ENCODE assay signal across 19 cellular contexts in the genomic region with DNA sequence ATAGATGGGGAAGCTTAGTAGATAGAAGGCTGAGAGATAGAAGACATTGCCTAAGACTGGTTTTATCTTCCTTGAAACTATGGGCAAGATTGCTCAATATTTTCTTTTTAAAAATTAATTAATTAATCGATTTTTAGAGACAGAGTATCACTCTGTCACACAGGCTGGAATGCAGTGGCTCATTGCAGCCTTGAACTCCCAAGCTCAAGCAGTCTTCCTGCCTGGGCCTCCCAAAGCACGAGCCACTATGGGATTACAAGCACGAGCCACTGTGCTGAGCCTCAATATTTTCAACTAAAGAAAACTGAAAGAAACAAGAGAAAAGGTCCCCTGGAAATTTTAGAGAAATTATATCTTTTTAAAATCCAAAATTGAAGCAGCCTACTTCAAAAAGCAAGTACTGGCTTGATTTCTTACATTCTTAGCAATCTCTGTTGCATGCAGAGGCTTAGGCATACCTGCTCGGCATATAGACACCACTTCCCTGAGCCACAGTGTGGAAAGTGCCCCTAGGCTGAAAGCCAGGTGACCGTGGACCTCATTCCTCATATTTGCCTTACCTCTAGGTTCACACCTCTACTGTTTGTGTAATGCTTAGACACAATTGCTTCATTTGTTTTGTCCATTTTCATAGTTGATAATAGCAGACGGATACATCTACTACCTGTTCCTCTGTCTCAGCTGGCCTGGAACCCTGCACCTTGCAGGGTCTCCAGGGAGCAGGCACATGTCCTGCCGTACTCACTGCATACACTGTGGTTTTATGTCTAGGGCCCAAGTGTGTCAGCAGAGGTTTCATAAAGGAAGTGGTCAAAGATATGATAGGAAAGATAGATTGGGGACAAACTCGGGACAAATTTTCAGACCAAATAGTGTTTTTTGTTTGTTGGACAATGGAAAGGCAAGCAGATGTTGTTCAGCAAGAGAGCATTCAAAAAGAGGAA.
DNase-seq lines count a peak whose midpoint lies in the region; ATAC-seq and TF ChIP-seq lines count a peak whose summit lies in the region.
"Had no signal": no experiment of that assay in that cellular context is flagged by ENCODE, and none has a peak within 500 bp of the region (broad histone marks: within the 10 kb centered on the region; RNA-seq: fewer than 3 reads in every experiment).

No MANE protein-coding gene starts in this region.

- no peak overlapping the region for H3K4me3 ChIP-seq in thyroid gland (replicated peaks in 1 of 3)
- H3K4me3 ChIP-seq: A549, colonic mucosa, right atrium auricular region, SK-N-MC had no signal

- peaks cover 19% of the 10 kb centered on the region for H3K36me3 Mint-ChIP-seq in activated naive CD8-positive, alpha-beta T cell treated with anti-CD3 and anti-CD28 coated beads, Interleukin-2, amount 50 U/mL, for 24 hours (ENCODE audit: low read depth)
- H3K36me3 Mint-ChIP-seq in activated naive CD8-positive, alpha-beta T cell treated with anti-CD3 and anti-CD28 coated beads for 36 hours, result peaks cover 20% of the 10 kb centered on the region

- peak overlapping the region; percentile 19 for H3K27ac Mint-ChIP-seq in activated naive CD8-positive, alpha-beta T cell treated with anti-CD3 and anti-CD28 coated beads, Interleukin-2, amount 50 U/mL, for 24 hours
- H3K27ac Mint-ChIP-seq in activated naive CD8-positive, alpha-beta T cell treated with anti-CD3 and anti-CD28 coated beads for 36 hours, result no peak overlapping the region
- H3K27ac Mint-ChIP-seq: mesothelial cell of epicardium had no signal

- H3K4me1 ChIP-seq in thyroid gland, result peaks cover 23 to 31% of the 10 kb centered on the region in 2 donors
- H3K4me1 ChIP-seq: A549, colonic mucosa, right atrium auricular region had no signal

- H3K4me3 Mint-ChIP-seq in activated naive CD8-positive, alpha-beta T cell treated with anti-CD3 and anti-CD28 coated beads, Interleukin-2, amount 50 U/mL, for 24 hours, result no peak overlapping the region
- H3K4me3 Mint-ChIP-seq in activated naive CD8-positive, alpha-beta T cell treated with anti-CD3 and anti-CD28 coated beads for 36 hours, result no peak overlapping the region
- H3K4me3 Mint-ChIP-seq: mesothelial cell of epicardium had no signal

- no peak for DNase-seq in activated naive CD8-positive, alpha-beta T cell treated with anti-CD3 and anti-CD28 coated beads, Interleukin-2, amount 50 U/mL, for 24 hours
- no peak for DNase-seq in activated naive CD8-positive, alpha-beta T cell treated with anti-CD3 and anti-CD28 coated beads for 36 hours
- DNase-seq in RPMI8226 (peak; percentile 20), thyroid gland (peak; percentile 32 to 70), SKM-1 treated with dmso at 0.1 percent for 144 hours (lab: John Stamatoyannopoulos, UW; ENCODE audit: unreplicated experiment) (no peak), NCI-H2029 (lab: John Stamatoyannopoulos, UW) (no peak)
- no peak for DNase-seq in stimulated activated naive CD4-positive, alpha-beta T cell (lab: John Stamatoyannopoulos, UW)
- DNase-seq: activated CD4-positive, alpha-beta T cell treated with anti-CD3 and anti-CD28 coated beads, Interleukin-2, amount 50 U/mL, for 48 hours; activated T-cell treated with anti-CD3 and anti-CD28 coated beads, Interleukin-2, amount 50 U/mL, for 48 hours; amniotic stem cell; colonic mucosa; glutamatergic neuron; NCI-H226 had no signal

- H3K4me1 Mint-ChIP-seq in activated naive CD8-positive, alpha-beta T cell treated with anti-CD3 and anti-CD28 coated beads, Interleukin-2, amount 50 U/mL, for 24 hours, result peaks cover 9% of the 10 kb centered on the region
- peaks cover 5% of the 10 kb centered on the region for H3K4me1 Mint-ChIP-seq in activated naive CD8-positive, alpha-beta T cell treated with anti-CD3 and anti-CD28 coated beads for 36 hours

- H3K36me3 ChIP-seq in thyroid gland, result no peaks in the 10 kb centered on the region
- H3K36me3 ChIP-seq: colonic mucosa, neutrophil had no signal

- no peaks in the 10 kb centered on the region for H3K9me3 Mint-ChIP-seq in activated naive CD8-positive, alpha-beta T cell treated with anti-CD3 and anti-CD28 coated beads, Interleukin-2, amount 50 U/mL, for 24 hours
- H3K9me3 Mint-ChIP-seq in activated naive CD8-positive, alpha-beta T cell treated with anti-CD3 and anti-CD28 coated beads for 36 hours, result no peaks in the 10 kb centered on the region
- H3K9me3 Mint-ChIP-seq: mesothelial cell of epicardium had no signal

- intact Hi-C loops in thyroid gland (cut with DNase I), result no loop called here

- H3K9me3 ChIP-seq in thyroid gland, result no peaks in the 10 kb centered on the region
- H3K9me3 ChIP-seq: A549, colonic mucosa, neutrophil, right atrium auricular region had no signal

- 76 to 77% methylated on average over 8 of the region's 8 CpGs for WGBS in thyroid gland, 2 donors

- TF ChIP-seq POLR2A in thyroid gland (IDR thresholded peaks at IDR 0.05), result no peak

- TF ChIP-seq CTCF in thyroid gland (IDR thresholded peaks at IDR 0.05), result no peak

- no peaks in the 10 kb centered on the region for H3K27me3 ChIP-seq in thyroid gland
- H3K27me3 ChIP-seq: colonic mucosa, neutrophil, right atrium auricular region had no signal

- no peaks in the 10 kb centered on the region for H3K27me3 Mint-ChIP-seq in activated naive CD8-positive, alpha-beta T cell treated with anti-CD3 and anti-CD28 coated beads, Interleukin-2, amount 50 U/mL, for 24 hours
- H3K27me3 Mint-ChIP-seq in activated naive CD8-positive, alpha-beta T cell treated with anti-CD3 and anti-CD28 coated beads for 36 hours, result no peaks in the 10 kb centered on the region

- ATAC-seq in activated naive CD8-positive, alpha-beta T cell treated with anti-CD3 and anti-CD28 coated beads, Interleukin-2, amount 50 U/mL, for 24 hours, result no peak
- ATAC-seq in HG02885 (IDR thresholded peaks at IDR 0.05; ENCODE audit: poor library complexity, unreplicated experiment), result peak; percentile 54
- ATAC-seq: A549 had no signal

- peak overlapping the region; percentile 24 to 33 (median 30) for H3K27ac ChIP-seq in thyroid gland
- H3K27ac ChIP-seq: A549, colonic mucosa, neutrophil, right atrium auricular region, SK-N-MC had no signal

Comparison
In these comparisons a context has a peak if more than half of its experiments do, and no peak if none do; other contexts are left out.
1. DNase-seq: peak in RPMI8226 (single experiment) and thyroid gland (2 of 2); none in activated naive CD8-positive, alpha-beta T cell treated with anti-CD3 and anti-CD28 coated beads, Interleukin-2, amount 50 U/mL, for 24 hours (single experiment), activated naive CD8-positive, alpha-beta T cell treated with anti-CD3 and anti-CD28 coated beads for 36 hours (single experiment), stimulated activated naive CD4-positive, alpha-beta T cell (0 of 6), SKM-1 treated with dmso at 0.1 percent for 144 hours (single experiment) and NCI-H2029 (single experiment).